8 cellular contexts compared by ENCODE assay signal in the genomic region with DNA sequence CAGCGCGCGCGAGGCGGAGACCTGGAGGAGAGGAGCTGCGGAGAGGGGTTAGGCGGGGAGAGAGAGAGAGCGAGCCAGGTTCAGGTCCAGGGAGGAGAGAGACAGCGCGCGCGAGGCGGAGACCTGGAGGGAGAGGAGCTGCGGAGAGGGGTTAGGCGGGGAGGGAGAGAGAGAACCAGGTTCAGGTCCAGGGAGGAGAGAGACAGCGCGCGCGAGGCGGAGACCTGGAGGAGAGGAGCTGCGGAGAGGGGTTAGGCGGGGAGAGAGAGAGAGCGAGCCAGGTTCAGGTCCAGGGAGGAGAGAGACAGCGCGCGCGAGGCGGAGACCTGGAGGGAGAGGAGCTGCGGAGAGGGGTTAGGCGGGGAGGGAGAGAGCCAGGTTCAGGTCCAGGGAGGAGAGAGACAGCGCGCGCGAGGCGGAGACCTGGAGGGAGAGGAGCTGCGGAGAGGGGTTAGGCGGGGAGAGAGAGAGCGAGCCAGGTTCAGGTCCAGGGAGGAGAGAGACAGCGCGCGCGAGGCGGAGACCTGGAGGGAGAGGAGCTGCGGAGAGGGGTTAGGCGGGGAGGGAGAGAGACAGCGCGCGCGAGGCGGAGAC. TPM values are rescaled to one million over a fixed set of nuclear protein-coding genes. Genes with fewer than 3 reads are reported as not detected.
DNase-seq lines count a peak whose midpoint lies in the region; ATAC-seq, FAIRE-seq and TF ChIP-seq lines count a peak whose summit lies in the region.
"Not testable (repeated sequence)": the region's sequence is repeated elsewhere in the genome, so short reads cannot be mapped to it uniquely, and the experiment has no call there.

No MANE protein-coding gene starts in this region.

- H3K4me1 ChIP-seq in A549 (peaks cover 16% of the 10 kb centered on the region), OCI-LY1 (ENCODE audit: insufficient read depth, low read length, severe bottlenecking) (peaks cover 39% of the 10 kb centered on the region), heart right ventricle (peaks cover 9 to 32% (median 22%) of the 10 kb centered on the region in 9 donors), skeletal muscle tissue (ENCODE audit: control insufficient read depth in 3 of 3, insufficient read depth in 3 of 3, low read length in 3 of 3) (peaks cover 21 to 36% (median 21%) of the 10 kb centered on the region in 3 donors)
- not testable (repeated sequence) for H3K4me1 ChIP-seq in GM23248 (ENCODE audit: insufficient read depth)

- H3K27me3 ChIP-seq in GM23248 (replicated peaks; ENCODE audit: insufficient read depth) (peaks cover 27% of the 10 kb centered on the region), OCI-LY1 (ENCODE audit: insufficient read depth, low read length) (peaks cover 28% of the 10 kb centered on the region; the same call in 1 of the 2 replicates), heart right ventricle (peaks cover 8 to 53% (median 47%) of the 10 kb centered on the region in 7 donors), skeletal muscle tissue (ENCODE audit: control insufficient read depth in 3 of 3, insufficient read depth in 3 of 3, low read length in 3 of 3) (peaks cover 38 to 47% (median 47%) of the 10 kb centered on the region in 3 donors)

- H3K9me3 Mint-ChIP-seq in activated T-cell treated with anti-CD3 and anti-CD28 coated beads, Interleukin-2, amount 50 U/mL, for 24 hours; central memory CD8-positive, alpha-beta T cell; naive B cell: not testable (repeated sequence)

- WGBS in A549 (ENCODE audit: missing lambda C conversion rate) = 3% methylated on average over 5 of the region's 50 CpGs
- 3% methylated on average over 26 of the region's 50 CpGs; no CpG with 5 or more reads in 1 of the 2 experiments for WGBS in GM23248 (ENCODE audit: low coverage in 1 of 2, low lambda C conversion rate in 2 of 2, missing lambda C conversion rate in 2 of 2), 2 experiments
- 0 to 3% methylated on average over 8 to 9 of the region's 50 CpGs for WGBS in heart right ventricle, 2 donors

- peaks cover 14% of the 10 kb centered on the region for H3K27me3 Mint-ChIP-seq in activated T-cell treated with anti-CD3 and anti-CD28 coated beads, Interleukin-2, amount 50 U/mL, for 24 hours
- peaks cover 41% of the 10 kb centered on the region for H3K27me3 Mint-ChIP-seq in central memory CD8-positive, alpha-beta T cell
- peaks cover 0 to 55% (median 38%) of the 10 kb centered on the region in 3 donors for H3K27me3 Mint-ChIP-seq in naive B cell

- not testable (repeated sequence) for DNase-seq in A549 (ENCODE audit: low read depth in 1 of 2, low spot score in 1 of 2); GM23248; central memory CD8-positive, alpha-beta T cell (ENCODE audit: low spot score in 2 of 2); heart right ventricle; naive B cell
- peak; percentile 44 for DNase-seq in activated T-cell treated with anti-CD3 and anti-CD28 coated beads, Interleukin-2, amount 50 U/mL, for 24 hours

- not testable (repeated sequence) for H3K36me3 ChIP-seq in GM23248 (ENCODE audit: low read depth)
- H3K36me3 ChIP-seq in OCI-LY1 (ENCODE audit: insufficient read depth, low read length) (peaks cover 19% of the 10 kb centered on the region), heart right ventricle (peaks cover 0 to 13% (median 0%) of the 10 kb centered on the region in 9 donors), skeletal muscle tissue (ENCODE audit: control insufficient read depth in 3 of 3, insufficient read depth in 3 of 3, low read length in 3 of 3) (peaks cover 4 to 11% (median 7%) of the 10 kb centered on the region in 3 donors)

- CTCF ChIA-PET in A549 (lab: Yijun Ruan, JAX) = interaction anchor here (0.8 to 1.2 kb wide), 3 partner anchors 28 to 429 kb away, joined by 3 read pairs; no protein-coding TSS in a partner anchor

- peak overlapping the region; percentile 86 for H3K4me3 Mint-ChIP-seq in activated T-cell treated with anti-CD3 and anti-CD28 coated beads, Interleukin-2, amount 50 U/mL, for 24 hours
- H3K4me3 Mint-ChIP-seq in central memory CD8-positive, alpha-beta T cell = peak overlapping the region; percentile 82
- peak overlapping the region; percentile 66 to 90 (median 82) for H3K4me3 Mint-ChIP-seq in naive B cell

- H3K9ac ChIP-seq in GM23248 (0 out of 2 replicates have a peak overlapping the region, but pooled peaks have one; percentile 77), skeletal muscle tissue (ENCODE audit: low read depth in 1 of 3, low read length in 3 of 3) (peak overlapping the region in 1 of 3 donors; percentile 84)
- not testable (repeated sequence) for H3K9ac ChIP-seq in OCI-LY1 (ENCODE audit: low read length)

- peak overlapping the region; percentile 84 for H3K4me2 ChIP-seq in A549
- H3K4me2 ChIP-seq in GM23248 (ENCODE audit: unreplicated experiment) = peak overlapping the region; percentile 94
- peak overlapping the region; percentile 94 for H3K4me2 ChIP-seq in OCI-LY1 (ENCODE audit: low read length)

- H3K4me3 ChIP-seq in A549 (peak overlapping the region; percentile 74), GM23248 (peak overlapping the region; percentile 88), OCI-LY1 (ENCODE audit: low read depth, low read length, poor library complexity, severe bottlenecking) (peak overlapping the region; percentile 86), heart right ventricle (peak overlapping the region in 9 of 10 donors; percentile 63 to 98 (median 90)), skeletal muscle tissue (ENCODE audit: low read length in 3 of 3) (peak overlapping the region; percentile 29 to 77 (median 66))

- not testable (repeated sequence) for H4K20me1 ChIP-seq in GM23248 (ENCODE audit: insufficient read depth); OCI-LY1 (ENCODE audit: insufficient read depth, low read length)

- not testable (repeated sequence) for TF ChIP-seq RAD21 in A549 (conservative IDR thresholded peaks at IDR 0.05 in 1 of 2, IDR thresholded peaks at IDR 0.05 in 1 of 2)

- POLR2A ChIA-PET in A549 (lab: Yijun Ruan, JAX) = not testable (repeated sequence)

- TF ChIP-seq POLR2A in A549 (IDR thresholded peaks at IDR 0.05; ENCODE audit: low read length) = not testable (repeated sequence)

- TF ChIP-seq CTCF in A549 (IDR thresholded peaks at IDR 0.05); OCI-LY1 (IDR thresholded peaks at IDR 0.05; ENCODE audit: low read length); heart right ventricle (IDR thresholded peaks at IDR 0.05): not testable (repeated sequence)

- not testable (repeated sequence) for H3F3A ChIP-seq in GM23248 (ENCODE audit: insufficient read depth); OCI-LY1 (ENCODE audit: insufficient read depth, low read length)

- intact Hi-C loops in heart right ventricle (cut with DNase I) = loop anchor here in 1 of 10 donors (5.0 kb wide), 1 partner anchor 138 kb away; a partner anchor contains a TSS

- ATAC-seq in A549; central memory CD8-positive, alpha-beta T cell (replicated peaks; ENCODE audit: extremely low read depth, poor library complexity, severe bottlenecking); heart right ventricle; naive B cell (ENCODE audit: low read depth in 2 of 2): not testable (repeated sequence)

- peaks cover 30% of the 10 kb centered on the region for H3K4me1 Mint-ChIP-seq in activated T-cell treated with anti-CD3 and anti-CD28 coated beads, Interleukin-2, amount 50 U/mL, for 24 hours (ENCODE audit: low read depth)
- H3K4me1 Mint-ChIP-seq in central memory CD8-positive, alpha-beta T cell = peaks cover 14% of the 10 kb centered on the region
- H3K4me1 Mint-ChIP-seq in naive B cell = peaks cover 21 to 43% (median 27%) of the 10 kb centered on the region in 3 donors

- not testable (repeated sequence) for H3K79me2 ChIP-seq in GM23248 (ENCODE audit: insufficient read depth); OCI-LY1 (ENCODE audit: insufficient read depth, low read length)

- not testable (repeated sequence) for FAIRE-seq in A549 (lab: Jason Lieb, UNC)

- not testable (repeated sequence) for H3K27ac Mint-ChIP-seq in activated T-cell treated with anti-CD3 and anti-CD28 coated beads, Interleukin-2, amount 50 U/mL, for 24 hours
- H3K27ac Mint-ChIP-seq in central memory CD8-positive, alpha-beta T cell (ENCODE audit: low read depth) = peak overlapping the region; percentile 42
- peak overlapping the region in 1 of 6 donors; percentile 46 for H3K27ac Mint-ChIP-seq in naive B cell

- peaks cover 30% of the 10 kb centered on the region for H3K36me3 Mint-ChIP-seq in activated T-cell treated with anti-CD3 and anti-CD28 coated beads, Interleukin-2, amount 50 U/mL, for 24 hours (ENCODE audit: low read depth)
- H3K36me3 Mint-ChIP-seq in central memory CD8-positive, alpha-beta T cell (ENCODE audit: insufficient read depth); naive B cell: not testable (repeated sequence)

- in situ Hi-C loops in GM23248 (cut with MboI) = not testable (repeated sequence)

- H3K9me2 ChIP-seq in GM23248 (ENCODE audit: insufficient read depth); OCI-LY1 (ENCODE audit: low read depth, low read length): not testable (repeated sequence)

- peak overlapping the region in 1 of 2 experiments; percentile 94; a peak in 2 of 6 replicates for H3K27ac ChIP-seq in A549
- not testable (repeated sequence) for H3K27ac ChIP-seq in GM23248; OCI-LY1 (ENCODE audit: low read depth, low read length, poor library complexity, severe bottlenecking); heart right ventricle; skeletal muscle tissue (ENCODE audit: low read depth, low read length)

- not testable (repeated sequence) for H3K9me3 ChIP-seq in A549; GM23248 (ENCODE audit: low read depth); OCI-LY1 (ENCODE audit: low read length); heart right ventricle; skeletal muscle tissue (ENCODE audit: control insufficient read depth in 3 of 3, low read length in 3 of 3)

- peak overlapping the region; percentile 76; the same call in 1 of the 2 replicates for H2AFZ ChIP-seq in GM23248
- not testable (repeated sequence) for H2AFZ ChIP-seq in OCI-LY1 (ENCODE audit: low read length)

- TF ChIP-seq EP300 in A549 (IDR thresholded peaks at IDR 0.05) = not testable (repeated sequence)

RNA-seq across cellular contexts. Expression of a gene that starts 31.4 kb away (rescaled TPM):
- polyA plus RNA-seq in A549 (2011; rRNA removed) = 20.0 and 25.1 TPM in 2 replicates
- polyA plus RNA-seq in A549 (2012; cell fraction: cytosol; rRNA removed) = 18.4 and 20.4 TPM in 2 replicates
- polyA plus RNA-seq in A549 (2012; cell fraction: nucleus; rRNA removed) = 53.4 and 60.7 TPM in 2 replicates
- 33.6 to 36.2 TPM (median 34.0 TPM) in 3 replicates for polyA plus RNA-seq in A549 (2017; fragmentation: RNase III; extraction: RNeasy Plus Mini Kit Qiagen cat#74134 plus additional on column Dnase treatment)
- polyA minus RNA-seq in A549 (2011; rRNA and poly(A)+ RNA removed) = 23.6 and 25.2 TPM in 2 replicates
- total RNA-seq in GM23248 (2014; rRNA removed; shearing (Covaris generic)) = 32.4 and 39.9 TPM in 2 replicates
- 40.9 and 43.0 TPM in 2 replicates for polyA plus RNA-seq in GM23248 (2016; fragmentation: Nextera tagmentation; extraction: Ambion mirVana)
- 10 to 100 TPM; 35.9 to 44.7 (median 41.0) TPM for total RNA-seq in heart right ventricle
- 10 to 100 TPM; 29.0 to 29.1 TPM for polyA plus RNA-seq in heart right ventricle
- 10 to 100 TPM; 18.8 to 36.1 (median 22.9) TPM for polyA plus RNA-seq in naive B cell (ENCODE audit: low read depth in 6 of 6)
- 29.2 TPM for total RNA-seq in skeletal muscle tissue

RNA-seq across cellular contexts. Expression of a gene that starts 49.9 kb away (rescaled TPM):
- polyA plus RNA-seq in A549 (2011; rRNA removed) = 1.3 and 1.5 TPM in 2 replicates
- polyA plus RNA-seq in A549 (2012; cell fraction: cytosol; rRNA removed) = 1.5 and 2.7 TPM in 2 replicates
- polyA plus RNA-seq in A549 (2012; cell fraction: nucleus; rRNA removed) = 2.2 TPM in 2 replicates
- polyA plus RNA-seq in A549 (2017; fragmentation: RNase III; extraction: RNeasy Plus Mini Kit Qiagen cat#74134 plus additional on column Dnase treatment) = 1.3 TPM in 3 replicates
- 0.17 and 0.34 TPM in 2 replicates for polyA minus RNA-seq in A549 (2011; rRNA and poly(A)+ RNA removed)
- 1.7 and 2.8 TPM in 2 replicates for total RNA-seq in GM23248 (2014; rRNA removed; shearing (Covaris generic))
- polyA plus RNA-seq in GM23248 (2016; fragmentation: Nextera tagmentation; extraction: Ambion mirVana) = 1.2 and 1.5 TPM in 2 replicates
- 1 to 10 TPM in 7 of 10 donors, under 1 TPM in 3; 0.53 to 1.5 (median 1.1) TPM for total RNA-seq in heart right ventricle
- under 1 TPM; 0.59 to 0.64 TPM for polyA plus RNA-seq in heart right ventricle
- 1 to 10 TPM in 5 of 6 donors, under 1 TPM in 1; 0.84 to 2.1 (median 1.6) TPM for polyA plus RNA-seq in naive B cell (ENCODE audit: low read depth in 6 of 6)
- total RNA-seq in skeletal muscle tissue = 1.6 TPM
